In the genomic region with DNA sequence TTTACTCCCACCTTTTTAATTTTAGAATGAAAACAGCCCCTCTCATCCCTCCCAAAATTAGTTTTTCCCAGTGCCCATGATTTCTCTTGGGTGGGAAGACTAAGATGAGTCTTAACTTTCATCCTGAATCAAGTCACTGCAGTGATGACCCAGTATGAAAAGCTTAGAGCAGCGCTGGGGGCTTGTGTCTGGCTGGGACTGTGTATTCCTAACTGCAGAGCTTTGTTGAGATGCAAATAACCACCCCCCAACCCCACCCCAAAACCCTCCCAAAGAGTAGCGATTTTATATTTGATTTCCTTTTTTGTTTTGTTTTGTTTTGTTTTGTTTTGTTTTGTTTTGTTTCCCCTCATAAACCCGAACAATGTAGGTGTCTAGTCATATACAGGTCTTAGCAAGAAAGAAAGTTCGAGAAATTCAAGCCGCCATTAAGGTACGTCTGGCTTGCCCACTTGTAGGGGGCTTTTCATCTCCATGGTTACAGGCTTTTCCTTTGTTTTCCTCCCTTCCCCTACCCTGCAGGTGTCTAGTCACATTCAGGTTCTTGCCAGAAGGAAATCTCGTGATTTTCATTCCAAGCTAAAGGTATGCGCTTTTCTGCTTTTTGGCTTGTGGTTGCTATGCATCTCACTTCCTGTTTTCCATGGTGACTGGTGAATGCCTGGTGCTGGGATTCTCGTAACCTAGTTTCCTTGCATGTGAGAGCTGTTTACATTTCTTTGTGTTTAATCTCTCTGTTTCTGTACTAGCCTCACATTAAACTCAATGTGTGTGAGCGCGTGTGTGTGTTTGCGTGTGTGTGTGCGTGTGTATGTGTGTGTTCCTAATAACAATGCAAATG, we compare ENCODE assay signal across 8 cellular contexts.
DNase-seq lines count a peak whose midpoint lies in the region; ATAC-seq, FAIRE-seq and TF ChIP-seq lines count a peak whose summit lies in the region.

No MANE protein-coding gene starts in this region.

- CTCF ChIA-PET in endothelial cell of umbilical vein (lab: Charles Lee): interaction anchor here (0.6 to 2.6 kb wide), 11 partner anchors 9 to 533 kb away, joined by 3 to 8 read pairs (median 4); no protein-coding TSS in a partner anchor
- CTCF ChIA-PET in activated CD8-positive, alpha-beta T cell treated with anti-CD3 and anti-CD28 coated beads for 36 hours (lab: Charles Lee): interaction anchor here (1.2 to 1.9 kb wide), 3 partner anchors 24 to 533 kb away, joined by 3 to 8 read pairs (median 5); no protein-coding TSS in a partner anchor

- no peak overlapping the region for H3K4ac ChIP-seq in neuronal stem cell (ENCODE audit: low read length)

- WGBS in neuronal stem cell (ENCODE audit: extremely low coverage in 2 of 2, insufficient read length in 2 of 2, insufficient replicate concordance in 1 of 2), 2 donors: no CpG with 5 or more reads among the region's 13 CpGs

- H3K27me3 Mint-ChIP-seq in activated CD8-positive, alpha-beta T cell treated with anti-CD3 and anti-CD28 coated beads for 36 hours: peaks cover 48% of the 10 kb centered on the region

- POLR2A ChIA-PET in endothelial cell of umbilical vein (lab: Charles Lee): interaction anchor here (1.0 kb wide), 1 partner anchor 11 kb away, joined by 3 read pairs; no protein-coding TSS in a partner anchor
- POLR2A ChIA-PET in activated CD8-positive, alpha-beta T cell treated with anti-CD3 and anti-CD28 coated beads for 36 hours (lab: Charles Lee): no interaction called here

- ATAC-seq in activated CD8-positive, alpha-beta T cell treated with anti-CD3 and anti-CD28 coated beads for 36 hours: no peak

- no peak overlapping the region for H2AK5ac ChIP-seq in neuronal stem cell (ENCODE audit: low read depth, low read length)

- H3K4me2 ChIP-seq in endothelial cell of umbilical vein (ENCODE audit: insufficient read depth, low read length) (no peak overlapping the region), neuronal stem cell (ENCODE audit: insufficient read depth, low read length, poor library complexity, severe bottlenecking) (peak overlapping the region; percentile 54)

- no peak overlapping the region for H2AFZ ChIP-seq in endothelial cell of umbilical vein (ENCODE audit: low read depth, low read length)
- H2AFZ ChIP-seq in neuronal stem cell (ENCODE audit: low read length): no peak overlapping the region

- peaks cover 2% of the 10 kb centered on the region for H3K79me1 ChIP-seq in neuronal stem cell (ENCODE audit: low read depth, low read length)

- no peaks in the 10 kb centered on the region for H4K20me1 ChIP-seq in endothelial cell of umbilical vein (replicated peaks; ENCODE audit: control insufficient read depth, extremely low read depth, insufficient read depth, low read length)

- H3K36me3 ChIP-seq in ES-I3 (ENCODE audit: insufficient read depth, low read length) (no peaks in the 10 kb centered on the region), endothelial cell of umbilical vein (ENCODE audit: control insufficient read depth in 2 of 2, extremely low read depth in 1 of 2, insufficient read depth in 2 of 2, low read length in 2 of 2) (no peaks in the 10 kb centered on the region), neuronal stem cell (replicated peaks in 1 of 2; ENCODE audit: control insufficient read depth in 2 of 2, insufficient read depth in 2 of 2, low read length in 2 of 2) (peaks cover 0 to 18% of the 10 kb centered on the region in 2 donors), WERI-Rb-1 (peaks cover 13% of the 10 kb centered on the region)

- peaks cover 5% of the 10 kb centered on the region for H3K4me1 Mint-ChIP-seq in activated CD8-positive, alpha-beta T cell treated with anti-CD3 and anti-CD28 coated beads for 36 hours (ENCODE audit: low read depth)

- H4K91ac ChIP-seq in neuronal stem cell (ENCODE audit: low read depth, low read length, poor library complexity): no peak overlapping the region

- no peak overlapping the region for H2BK120ac ChIP-seq in neuronal stem cell (ENCODE audit: low read depth, low read length)

- intact Hi-C loops in endothelial cell of umbilical vein (cut with micrococcal nuclease): loop anchor here (1.0 to 2.0 kb wide), 5 partner anchors 22 to 190 kb away; a partner anchor contains a TSS
- intact Hi-C loops in activated CD8-positive, alpha-beta T cell treated with anti-CD3 and anti-CD28 coated beads for 36 hours (cut with micrococcal nuclease): no loop called here

- no peak overlapping the region for H2BK12ac ChIP-seq in neuronal stem cell (ENCODE audit: low read length)

- no peaks in the 10 kb centered on the region for H3K36me3 Mint-ChIP-seq in activated CD8-positive, alpha-beta T cell treated with anti-CD3 and anti-CD28 coated beads for 36 hours (ENCODE audit: low read depth)

- no peak for TF ChIP-seq CTCF in endothelial cell of umbilical vein (IDR thresholded peaks at IDR 0.05; ENCODE audit: extremely low read depth in 1 of 2, insufficient read depth in 1 of 2, low read depth in 1 of 2, low read length in 2 of 2)
- TF ChIP-seq CTCF in WERI-Rb-1 (IDR thresholded peaks at IDR 0.05; ENCODE audit: low read depth, low read length): no peak
- no peak for TF ChIP-seq CTCF in activated CD8-positive, alpha-beta T cell treated with anti-CD3 and anti-CD28 coated beads for 36 hours (IDR thresholded peaks at IDR 0.05)

- H3K9me3 ChIP-seq in ES-I3 (ENCODE audit: control insufficient read depth, insufficient read depth, low read length): no peaks in the 10 kb centered on the region
- H3K9me3 ChIP-seq in endothelial cell of umbilical vein (replicated peaks; ENCODE audit: control insufficient read depth, insufficient read depth, low read length): no peaks in the 10 kb centered on the region
- no peaks in the 10 kb centered on the region for H3K9me3 ChIP-seq in neuronal stem cell (replicated peaks in 1 of 2; ENCODE audit: control insufficient read depth in 2 of 2, insufficient read depth in 1 of 2, low read depth in 1 of 2, low read length in 2 of 2)
- no peaks in the 10 kb centered on the region for H3K9me3 ChIP-seq in WERI-Rb-1 (ENCODE audit: severe bottlenecking)

- no peak overlapping the region for H3K27ac Mint-ChIP-seq in activated CD8-positive, alpha-beta T cell treated with anti-CD3 and anti-CD28 coated beads for 36 hours

- no peak overlapping the region for H4K8ac ChIP-seq in neuronal stem cell (ENCODE audit: low read depth, low read length)

- H3K9ac ChIP-seq in ES-I3 (ENCODE audit: low read depth, low read length) (peak overlapping the region; percentile 28), endothelial cell of umbilical vein (replicated peaks; ENCODE audit: extremely low read depth, insufficient read depth, low read length) (no peak overlapping the region), neuronal stem cell (ENCODE audit: low read depth, low read length, poor library complexity) (no peak overlapping the region)

- dilution Hi-C loops in endothelial cell of umbilical vein (cut with MboI; ENCODE audit: extremely low pct_ligation_motif_present, low sequenced_read_pairs): no loop called here

- TF ChIP-seq POLR2A in endothelial cell of umbilical vein (IDR thresholded peaks at IDR 0.05; ENCODE audit: low read depth, low read length): no peak

- H3K4me1 ChIP-seq in ES-I3 (ENCODE audit: insufficient read depth, low read length) (peaks cover 63% of the 10 kb centered on the region), endothelial cell of umbilical vein (ENCODE audit: control insufficient read depth, extremely low read depth, insufficient read depth, low read length) (peaks cover 7% of the 10 kb centered on the region), neuronal stem cell (ENCODE audit: control insufficient read depth in 2 of 2, insufficient read depth in 1 of 2, low read depth in 1 of 2, low read length in 2 of 2) (peaks cover 33 to 43% of the 10 kb centered on the region in 2 donors)

- BruUV-seq in endothelial cell of umbilical vein (replicated peaks; lab: Mats Ljungman, UMichigan): no TSS peak

- no peak overlapping the region for H3K23ac ChIP-seq in neuronal stem cell (ENCODE audit: low read depth, low read length, poor library complexity)

- no peak overlapping the region for H2BK5ac ChIP-seq in neuronal stem cell (ENCODE audit: low read length)

- H3K4me3 Mint-ChIP-seq in activated CD8-positive, alpha-beta T cell treated with anti-CD3 and anti-CD28 coated beads for 36 hours: no peak overlapping the region

- H3K27me3 ChIP-seq in endothelial cell of umbilical vein (ENCODE audit: control insufficient read depth in 2 of 2, insufficient read depth in 2 of 2, low read length in 2 of 2): no peaks in the 10 kb centered on the region
- no peaks in the 10 kb centered on the region for H3K27me3 ChIP-seq in neuronal stem cell (ENCODE audit: control insufficient read depth in 3 of 3, insufficient read depth in 3 of 3, low read depth in 1 of 3, low read length in 3 of 3)
- H3K27me3 ChIP-seq in WERI-Rb-1 (ENCODE audit: insufficient read depth, low read depth, severe bottlenecking): no peaks in the 10 kb centered on the region

- H3K79me2 ChIP-seq in endothelial cell of umbilical vein (ENCODE audit: control insufficient read depth, insufficient read depth, low read length): no peaks in the 10 kb centered on the region

- DNase-seq in NCI-H2196 (lab: John Stamatoyannopoulos, UW; ENCODE audit: unreplicated experiment) (peak; percentile 73), endothelial cell of umbilical vein (ENCODE audit: low read depth, low spot score) (peak; percentile 97), neuronal stem cell (ENCODE audit: low spot score) (peak; percentile 89), WERI-Rb-1 (no peak), NCI-H187 (lab: John Stamatoyannopoulos, UW) (no peak)
- DNase-seq in activated CD8-positive, alpha-beta memory T cell treated with anti-CD3 and anti-CD28 coated beads, Interleukin-2, amount 50 U/mL, for 48 hours: no peak
- DNase-seq in activated CD8-positive, alpha-beta T cell treated with anti-CD3 and anti-CD28 coated beads for 36 hours: no peak

- no peak overlapping the region for H2BK15ac ChIP-seq in neuronal stem cell (ENCODE audit: low read length)

- H3K27ac ChIP-seq in endothelial cell of umbilical vein (ENCODE audit: insufficient read depth, low read depth, low read length): peak overlapping the region; percentile 32
- peak overlapping the region; percentile 96 for H3K27ac ChIP-seq in neuronal stem cell (replicated peaks; ENCODE audit: low read length)
- H3K27ac ChIP-seq in WERI-Rb-1: no peak overlapping the region

- peak; percentile 86 for FAIRE-seq in endothelial cell of umbilical vein (lab: Jason Lieb, UNC)

- no peaks in the 10 kb centered on the region for H3K9me3 Mint-ChIP-seq in activated CD8-positive, alpha-beta T cell treated with anti-CD3 and anti-CD28 coated beads for 36 hours

- no peak overlapping the region for H3K18ac ChIP-seq in neuronal stem cell (ENCODE audit: low read length)

- H3K9me1 ChIP-seq in endothelial cell of umbilical vein (replicated peaks; ENCODE audit: control insufficient read depth, extremely low read depth, insufficient read depth, low read length): no peaks in the 10 kb centered on the region

- no peak overlapping the region for H3K14ac ChIP-seq in neuronal stem cell (ENCODE audit: low read length)

- H3K4me3 ChIP-seq in endothelial cell of umbilical vein (replicated peaks in 1 of 3; ENCODE audit: insufficient read depth in 1 of 3, low read depth in 1 of 3, low read length in 3 of 3): no peak overlapping the region
- no peak overlapping the region for H3K4me3 ChIP-seq in neuronal stem cell (ENCODE audit: low read length in 2 of 2)
- no peak overlapping the region for H3K4me3 ChIP-seq in WERI-Rb-1 (ENCODE audit: low read depth, low read length)

TF ChIP-seq in endothelial cell of umbilical vein, 7 proteins besides CTCF, POLR2A, EP300 and RAD21 (continues in another document):
- TF ChIP-seq MYC (IDR thresholded peaks at IDR 0.05; ENCODE audit: low read depth, low read length): no peak

Comparison
In these comparisons a context has a peak if more than half of its experiments do, and no peak if none do; other contexts are left out.
1. DNase-seq: peak in NCI-H2196 (single experiment), endothelial cell of umbilical vein (single experiment) and neuronal stem cell (single experiment); none in activated CD8-positive, alpha-beta memory T cell treated with anti-CD3 and anti-CD28 coated beads, Interleukin-2, amount 50 U/mL, for 48 hours (single experiment), WERI-Rb-1 (single experiment), activated CD8-positive, alpha-beta T cell treated with anti-CD3 and anti-CD28 coated beads for 36 hours (single experiment) and NCI-H187 (0 of 2).